1 cellular context compared by ENCODE assay signal in the genomic region with DNA sequence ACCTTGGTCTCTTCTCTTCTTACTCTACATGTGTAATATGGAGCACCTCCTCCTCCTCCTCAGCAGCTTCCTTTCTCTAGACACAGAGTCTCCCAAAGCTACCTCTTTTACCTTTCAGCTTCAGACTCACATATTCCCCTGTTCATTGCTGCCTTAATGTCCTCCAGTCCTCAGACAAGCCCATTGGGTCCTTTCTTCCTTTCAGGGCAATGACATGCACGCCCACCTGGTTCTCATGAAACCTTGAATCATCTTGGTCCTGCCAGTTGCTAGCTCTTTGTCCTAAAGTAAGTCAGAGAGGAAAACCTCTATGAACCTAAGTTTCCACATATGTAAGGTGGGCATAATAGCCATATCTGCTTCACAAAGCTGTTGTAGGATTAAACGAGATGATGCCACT.
TF ChIP-seq lines count a peak whose summit lies in the region.

No MANE protein-coding gene starts in this region.

TF ChIP-seq in IMR-90, 13 proteins besides CTCF, POLR2A, EP300 and RAD21:
- TF ChIP-seq, protein P1, sequence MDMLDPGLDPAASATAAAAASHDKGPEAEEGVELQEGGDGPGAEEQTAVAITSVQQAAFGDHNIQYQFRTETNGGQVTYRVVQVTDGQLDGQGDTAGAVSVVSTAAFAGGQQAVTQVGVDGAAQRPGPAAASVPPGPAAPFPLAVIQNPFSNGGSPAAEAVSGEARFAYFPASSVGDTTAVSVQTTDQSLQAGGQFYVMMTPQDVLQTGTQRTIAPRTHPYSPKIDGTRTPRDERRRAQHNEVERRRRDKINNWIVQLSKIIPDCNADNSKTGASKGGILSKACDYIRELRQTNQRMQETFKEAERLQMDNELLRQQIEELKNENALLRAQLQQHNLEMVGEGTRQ (IDR thresholded peaks at IDR 0.05; ENCODE audit: low read depth, low read length): no peak
- TF ChIP-seq CHD1 (IDR thresholded peaks at IDR 0.05; ENCODE audit: low read depth, low read length): no peak
- TF ChIP-seq FOS (IDR thresholded peaks at IDR 0.05; ENCODE audit: low read depth, low read length): no peak
- no peak for TF ChIP-seq MAFK (IDR thresholded peaks at IDR 0.05; ENCODE audit: low read depth, low read length)
- TF ChIP-seq MAZ (IDR thresholded peaks at IDR 0.05; ENCODE audit: borderline replicate concordance, low read depth, low read length): no peak
- TF ChIP-seq SMC3 (IDR thresholded peaks at IDR 0.05; ENCODE audit: low read depth, low read length): no peak
- TF ChIP-seq CEBPB (IDR thresholded peaks at IDR 0.05; ENCODE audit: low read depth, low read length): no peak
